In genomic region chr2:232322560-232323327, GRCh38 we compare ENCODE assay signal across 19 cellular contexts. TPM values are rescaled to one million over a fixed set of nuclear protein-coding genes. Genes with fewer than 3 reads are reported as not detected.
DNase-seq lines count a peak whose midpoint lies in the region; TF ChIP-seq lines count a peak whose summit lies in the region.
"Had no signal": no experiment of that assay in that cellular context is flagged by ENCODE, and none has a peak within 500 bp of the region (broad histone marks: within the 10 kb centered on the region; RNA-seq: fewer than 3 reads in every experiment).

No MANE protein-coding gene starts in this region.

- H3K4me3 ChIP-seq in H7 (ENCODE audit: insufficient read depth, low read depth, low read length): no peak overlapping the region
- H3K4me3 ChIP-seq in mammary epithelial cell (replicated peaks in 1 of 3; ENCODE audit: insufficient read depth in 1 of 3, low read depth in 2 of 3, low read length in 3 of 3): no peak overlapping the region
- no peak overlapping the region for H3K4me3 ChIP-seq in osteoblast (ENCODE audit: insufficient read depth, low read length)
- H3K4me3 ChIP-seq: cardiac muscle cell, heart right ventricle, thoracic aorta had no signal

- in situ Hi-C loops in mammary epithelial cell (cut with MboI; ENCODE audit: low sequenced_read_pairs in 2 of 2): loop anchor here (10.0 kb wide), 2 partner anchors 178 to 418 kb away; no protein-coding TSS in a partner anchor

- intact Hi-C loops in mammary epithelial cell (cut with micrococcal nuclease): no loop called here

- H3K36me3 ChIP-seq in H7 (replicated peaks; ENCODE audit: control insufficient read depth, insufficient read depth, low read length) (no peaks in the 10 kb centered on the region), mammary epithelial cell (ENCODE audit: insufficient read depth, low read length) (no peaks in the 10 kb centered on the region), osteoblast (ENCODE audit: insufficient read depth, low read length) (no peaks in the 10 kb centered on the region)
- H3K36me3 ChIP-seq: cardiac muscle cell, heart right ventricle, thoracic aorta had no signal

- H3K27me3 ChIP-seq in H7 (ENCODE audit: control insufficient read depth, insufficient read depth, low read length) (no peaks in the 10 kb centered on the region), mammary epithelial cell (ENCODE audit: insufficient read depth, low read length) (no peaks in the 10 kb centered on the region), osteoblast (ENCODE audit: insufficient read depth, low read length) (no peaks in the 10 kb centered on the region)
- H3K27me3 ChIP-seq: cardiac muscle cell, heart right ventricle had no signal

- no peak overlapping the region for H3K9ac ChIP-seq in mammary epithelial cell (ENCODE audit: insufficient read depth, low read length)

- H3K79me2 ChIP-seq in mammary epithelial cell (ENCODE audit: insufficient read depth, low read length) (no peaks in the 10 kb centered on the region), osteoblast (ENCODE audit: insufficient read depth, low read length) (no peaks in the 10 kb centered on the region)

- BruUV-seq in mammary epithelial cell (replicated peaks; lab: Mats Ljungman, UMichigan): no TSS peak

- H4K20me1 ChIP-seq in mammary epithelial cell (ENCODE audit: insufficient read depth, low read length) (no peaks in the 10 kb centered on the region), osteoblast (ENCODE audit: insufficient read depth, low read length) (peaks cover 30% of the 10 kb centered on the region)

- CTCF ChIA-PET in mammary epithelial cell (lab: Charles Lee; ENCODE audit: low non-redundant PET): no interaction called here

- H3K4me1 ChIP-seq in mammary epithelial cell (ENCODE audit: insufficient read depth, low read length) (peaks cover 18% of the 10 kb centered on the region), osteoblast (ENCODE audit: insufficient read depth, low read length) (peaks cover 3% of the 10 kb centered on the region)

- peak overlapping the region; percentile 67 for H3K4me2 ChIP-seq in mammary epithelial cell (ENCODE audit: insufficient read depth, low read depth, low read length)
- H3K4me2 ChIP-seq in osteoblast (ENCODE audit: insufficient read depth, low read length): no peak overlapping the region

- DNase-seq in activated CD4-positive, CD25-positive, alpha-beta regulatory T cell treated with anti-CD3 and anti-CD28 coated beads, Interleukin-2, amount 50 U/mL, for 72 hours: peak; percentile 28
- no peak for DNase-seq in activated CD4-positive, CD25-positive, alpha-beta regulatory T cell (lab: John Stamatoyannopoulos, UW)
- DNase-seq in H7 (peak; percentile 54), mammary epithelial cell (peak; percentile 75), osteoblast (ENCODE audit: insufficient read length, low spot score, missing footprints) (peak; percentile 76), NCI-H226 (no peak), NCI-H1092 (lab: John Stamatoyannopoulos, UW) (no peak), HCEC 1CT (no peak)
- DNase-seq: activated T-cell treated with anti-CD3 and anti-CD28 coated beads, Interleukin-2, amount 50 U/mL, for 4 hours; heart right ventricle; NCI-H1417; NCI-H510A treated with DMSO at 0.1 percent for 48 hours; T1000 had no signal

- dilution Hi-C loops in mammary epithelial cell (cut with HindIII; ENCODE audit: low sequenced_read_pairs): no loop called here

- H2AFZ ChIP-seq in mammary epithelial cell (ENCODE audit: low read depth, low read length) (no peak overlapping the region), osteoblast (ENCODE audit: low read length) (no peak overlapping the region)

- 21% methylated on average over 15 of the region's 18 CpGs for WGBS in mammary epithelial cell (ENCODE audit: low coverage, missing lambda C conversion rate)

- H3K27ac ChIP-seq in mammary epithelial cell (ENCODE audit: insufficient read depth, low read depth, low read length): no peak overlapping the region
- no peak overlapping the region for H3K27ac ChIP-seq in osteoblast (ENCODE audit: low read depth, low read length)
- H3K27ac ChIP-seq: cardiac muscle cell, epithelial cell of prostate, heart right ventricle, thoracic aorta had no signal

- TF ChIP-seq CTCF in mammary epithelial cell (conservative IDR thresholded peaks at IDR 0.05 in 1 of 2, IDR thresholded peaks at IDR 0.05 in 1 of 2; ENCODE audit: extremely low read depth in 1 of 2, insufficient read depth in 1 of 2, low read depth in 1 of 2, low read length in 2 of 2): no peak
- TF ChIP-seq CTCF in osteoblast (IDR thresholded peaks at IDR 0.05; ENCODE audit: extremely low read depth, low read depth, low read length): no peak

- H3K9me3 ChIP-seq in mammary epithelial cell (replicated peaks; ENCODE audit: insufficient read depth, low read length): no peaks in the 10 kb centered on the region
- no peaks in the 10 kb centered on the region for H3K9me3 ChIP-seq in osteoblast (ENCODE audit: low read depth, low read length)
- H3K9me3 ChIP-seq: heart right ventricle, thoracic aorta had no signal

RNA-seq across cellular contexts. Expression of gene ALPP, which starts 55.8 kb away (rescaled TPM):
- 0.15 and 0.69 TPM in 2 replicates for total RNA-seq in H7 (2014; rRNA removed; shearing (Covaris generic))
- total RNA-seq in mammary epithelial cell (not detected), osteoblast (not detected in 2 replicates)
- polyA plus RNA-seq in mammary epithelial cell: 0.03 TPM
- not detected for polyA minus RNA-seq in mammary epithelial cell
- total RNA-seq: activated T-cell treated with anti-CD3 and anti-CD28 coated beads, Interleukin-2, amount 50 U/mL, for 4 hours; cardiac muscle cell; heart right ventricle; liver; skeletal muscle tissue; thoracic aorta had no signal
- polyA plus RNA-seq: cardiac muscle cell, heart right ventricle, liver, neural cell had no signal

Comparison
In these comparisons a context has a peak if more than half of its experiments do, and no peak if none do; other contexts are left out.
1. DNase-seq: peak in activated CD4-positive, CD25-positive, alpha-beta regulatory T cell treated with anti-CD3 and anti-CD28 coated beads, Interleukin-2, amount 50 U/mL, for 72 hours (single experiment), H7 (single experiment), mammary epithelial cell (single experiment) and osteoblast (single experiment); none in activated CD4-positive, CD25-positive, alpha-beta regulatory T cell (0 of 4), NCI-H226 (single experiment), NCI-H1092 (single experiment) and HCEC 1CT (single experiment).